ENCODE assay signal across 8 cellular contexts in the genomic region with DNA sequence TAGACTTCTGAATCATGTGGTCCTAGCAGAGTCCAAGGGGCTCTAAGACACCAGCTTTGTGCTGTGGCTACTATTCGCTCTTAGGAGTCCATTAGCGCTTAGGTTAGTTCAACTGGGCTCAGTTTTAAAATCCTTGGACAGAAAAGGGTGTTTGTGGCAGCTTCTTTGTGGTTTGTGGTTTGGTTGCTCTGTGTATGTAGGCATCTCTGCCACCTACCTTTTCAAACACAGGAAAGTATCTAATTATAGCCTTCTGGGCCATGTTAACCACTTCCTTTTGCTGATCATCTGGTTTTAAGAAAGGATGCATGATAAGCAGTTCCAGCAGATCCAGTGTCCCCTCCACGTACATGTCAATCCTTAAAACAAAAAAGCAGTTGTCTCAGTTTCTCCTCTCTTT. TPM values are rescaled to one million over a fixed set of nuclear protein-coding genes. Genes with fewer than 3 reads are reported as not detected.
DNase-seq lines count a peak whose midpoint lies in the region; ATAC-seq, FAIRE-seq and TF ChIP-seq lines count a peak whose summit lies in the region.

No MANE protein-coding gene starts in this region.

- no peaks in the 10 kb centered on the region for H3K9me3 ChIP-seq in gastrocnemius medialis

- FAIRE-seq in urothelium cell line (lab: Jason Lieb, UNC) = no peak

- intact Hi-C loops in activated naive CD4-positive, alpha-beta T cell treated with anti-CD3 and anti-CD28 coated beads for 36 hours (cut with micrococcal nuclease) = loop anchor here (1.0 to 5.0 kb wide), 10 partner anchors 8 to 821 kb away; partner anchors contain the start of genes ELOVL5, GSTA4 and TRAM2
- intact Hi-C loops in gastrocnemius medialis (cut with DNase I; ENCODE audit: low total_unique reads) = no loop called here

- H3K4me1 Mint-ChIP-seq in activated naive CD4-positive, alpha-beta T cell treated with anti-CD3 and anti-CD28 coated beads for 36 hours (ENCODE audit: low read depth) = peaks cover 63% of the 10 kb centered on the region
- peaks cover 45% of the 10 kb centered on the region for H3K4me1 Mint-ChIP-seq in activated CD4-positive, alpha-beta memory T cell treated with anti-CD3 and anti-CD28 coated beads, Interleukin-2, amount 10 ng/mL, durations not matched to agents 7 days and 5 days
- no peaks in the 10 kb centered on the region for H3K4me1 Mint-ChIP-seq in type B pancreatic cell (ENCODE audit: unreplicated experiment)

- no peak overlapping the region for H3K4me3 ChIP-seq in gastrocnemius medialis

- peak overlapping the region; percentile 82 for H3K27ac Mint-ChIP-seq in activated naive CD4-positive, alpha-beta T cell treated with anti-CD3 and anti-CD28 coated beads for 36 hours
- peak overlapping the region; percentile 82 for H3K27ac Mint-ChIP-seq in activated CD4-positive, alpha-beta memory T cell treated with anti-CD3 and anti-CD28 coated beads, Interleukin-2, amount 10 ng/mL, durations not matched to agents 7 days and 5 days
- no peak overlapping the region for H3K27ac Mint-ChIP-seq in type B pancreatic cell

- no peaks in the 10 kb centered on the region for H3K27me3 ChIP-seq in gastrocnemius medialis

- no peak overlapping the region for H3K27ac ChIP-seq in gastrocnemius medialis

- no peak for TF ChIP-seq CTCF in gastrocnemius medialis (IDR thresholded peaks at IDR 0.05 in 4 of 5, conservative IDR thresholded peaks at IDR 0.05 in 1 of 5)
- no peak for TF ChIP-seq CTCF in type B pancreatic cell (conservative IDR thresholded peaks at IDR 0.05)

- in situ Hi-C loops in gastrocnemius medialis (cut with MboI; ENCODE audit: low sequenced_read_pairs in 4 of 4) = loop anchor here in 2 of 4 donors (25.0 kb wide), 1 partner anchor 572 kb away; the partner anchor contains the start of gene EFHC1 (in 2 of the 2)

- POLR2A ChIA-PET in activated CD4-positive, alpha-beta memory T cell treated with anti-CD3 and anti-CD28 coated beads, Interleukin-2, amount 10 ng/mL, durations not matched to agents 7 days and 5 days (lab: Charles Lee) = interaction anchor here (0.7 to 4.8 kb wide), 7 partner anchors 10 to 700 kb away, joined by 4 to 70 read pairs (median 5); partner anchors contain the start of genes GSTA4 and MCM3

- CTCF ChIA-PET in activated naive CD4-positive, alpha-beta T cell treated with anti-CD3 and anti-CD28 coated beads for 36 hours (lab: Charles Lee) = interaction anchor here (1.6 to 3.2 kb wide), 3 partner anchors 10 to 11 kb away, joined by 5 to 14 read pairs (median 7); partner anchors contain the start of gene GSTA4
- CTCF ChIA-PET in activated CD4-positive, alpha-beta memory T cell treated with anti-CD3 and anti-CD28 coated beads, Interleukin-2, amount 10 ng/mL, durations not matched to agents 7 days and 5 days (lab: Charles Lee) = interaction anchor here (0.8 to 4.4 kb wide), 3 partner anchors 10 to 14 kb away, joined by 3 to 42 read pairs (median 4); partner anchors contain the start of gene GSTA4

- peak; percentile 81 for DNase-seq in activated naive CD4-positive, alpha-beta T cell treated with anti-CD3 and anti-CD28 coated beads for 36 hours
- DNase-seq in activated naive CD4-positive, alpha-beta T cell (lab: John Stamatoyannopoulos, UW) = no peak
- DNase-seq in activated CD4-positive, alpha-beta memory T cell treated with anti-CD3 and anti-CD28 coated beads, Interleukin-2, amount 10 ng/mL, durations not matched to agents 7 days and 5 days = peak; percentile 78
- DNase-seq in urothelium cell line (ENCODE audit: low spot score) (peak; percentile 78), GOT3 (lab: John Stamatoyannopoulos, UW) (no peak), gastrocnemius medialis (no peak), type B pancreatic cell (ENCODE audit: extremely low spot score, unreplicated experiment) (no peak)

- no peak overlapping the region for H3K4me3 Mint-ChIP-seq in activated naive CD4-positive, alpha-beta T cell treated with anti-CD3 and anti-CD28 coated beads for 36 hours
- peak overlapping the region; percentile 27 for H3K4me3 Mint-ChIP-seq in activated CD4-positive, alpha-beta memory T cell treated with anti-CD3 and anti-CD28 coated beads, Interleukin-2, amount 10 ng/mL, durations not matched to agents 7 days and 5 days
- no peak overlapping the region for H3K4me3 Mint-ChIP-seq in type B pancreatic cell

- no peaks in the 10 kb centered on the region for H3K4me1 ChIP-seq in gastrocnemius medialis

- no peak for TF ChIP-seq POLR2A in gastrocnemius medialis (IDR thresholded peaks at IDR 0.05)

- no peaks in the 10 kb centered on the region for H3K9me3 Mint-ChIP-seq in activated naive CD4-positive, alpha-beta T cell treated with anti-CD3 and anti-CD28 coated beads for 36 hours
- no peaks in the 10 kb centered on the region for H3K9me3 Mint-ChIP-seq in activated CD4-positive, alpha-beta memory T cell treated with anti-CD3 and anti-CD28 coated beads, Interleukin-2, amount 10 ng/mL, durations not matched to agents 7 days and 5 days
- H3K9me3 Mint-ChIP-seq in type B pancreatic cell = no peaks in the 10 kb centered on the region

- H3K36me3 Mint-ChIP-seq in activated naive CD4-positive, alpha-beta T cell treated with anti-CD3 and anti-CD28 coated beads for 36 hours (ENCODE audit: low read depth) = peaks cover 28% of the 10 kb centered on the region
- peaks cover 39% of the 10 kb centered on the region for H3K36me3 Mint-ChIP-seq in activated CD4-positive, alpha-beta memory T cell treated with anti-CD3 and anti-CD28 coated beads, Interleukin-2, amount 10 ng/mL, durations not matched to agents 7 days and 5 days (ENCODE audit: low read depth)
- H3K36me3 Mint-ChIP-seq in type B pancreatic cell = peaks cover 53% of the 10 kb centered on the region

- peaks cover 3 to 25% of the 10 kb centered on the region in 2 donors for H3K36me3 ChIP-seq in gastrocnemius medialis

- ATAC-seq in HG03378 (IDR thresholded peaks at IDR 0.05; ENCODE audit: unreplicated experiment) (peak; percentile 87), gastrocnemius medialis (no peak)

- H3K27me3 Mint-ChIP-seq in activated naive CD4-positive, alpha-beta T cell treated with anti-CD3 and anti-CD28 coated beads for 36 hours (ENCODE audit: low read depth) = peaks cover 8% of the 10 kb centered on the region
- H3K27me3 Mint-ChIP-seq in activated CD4-positive, alpha-beta memory T cell treated with anti-CD3 and anti-CD28 coated beads, Interleukin-2, amount 10 ng/mL, durations not matched to agents 7 days and 5 days = peaks cover 11% of the 10 kb centered on the region
- no peaks in the 10 kb centered on the region for H3K27me3 Mint-ChIP-seq in type B pancreatic cell

RNA-seq across cellular contexts. Expression of gene GSTA4, which starts 10.8 kb away (rescaled TPM):
- total RNA-seq in activated naive CD4-positive, alpha-beta T cell treated with anti-CD3 and anti-CD28 coated beads for 36 hours = 10 to 100 TPM; 21.6 to 21.7 TPM
- total RNA-seq in activated CD4-positive, alpha-beta memory T cell treated with anti-CD3 and anti-CD28 coated beads, Interleukin-2, amount 10 ng/mL, durations not matched to agents 7 days and 5 days = 10 to 100 TPM; 13.0 TPM
- total RNA-seq in gastrocnemius medialis (10 to 100 TPM in 2 of 4 donors, 1 to 10 TPM in 2; 3.5 to 11.6 (median 10.0) TPM), type B pancreatic cell (ENCODE audit: low replicate concordance) (51.0 and 72.9 TPM in 2 replicates)

Comparison
In these comparisons a context has a peak if more than half of its experiments do, and no peak if none do; other contexts are left out.
1. DNase-seq: peak in activated naive CD4-positive, alpha-beta T cell treated with anti-CD3 and anti-CD28 coated beads for 36 hours (single experiment), activated CD4-positive, alpha-beta memory T cell treated with anti-CD3 and anti-CD28 coated beads, Interleukin-2, amount 10 ng/mL, durations not matched to agents 7 days and 5 days (single experiment) and urothelium cell line (single experiment); none in activated naive CD4-positive, alpha-beta T cell (0 of 4), GOT3 (single experiment), gastrocnemius medialis (0 of 2) and type B pancreatic cell (single experiment).